Comparison of ENCODE assay signal across 19 cellular contexts in the genomic region with DNA sequence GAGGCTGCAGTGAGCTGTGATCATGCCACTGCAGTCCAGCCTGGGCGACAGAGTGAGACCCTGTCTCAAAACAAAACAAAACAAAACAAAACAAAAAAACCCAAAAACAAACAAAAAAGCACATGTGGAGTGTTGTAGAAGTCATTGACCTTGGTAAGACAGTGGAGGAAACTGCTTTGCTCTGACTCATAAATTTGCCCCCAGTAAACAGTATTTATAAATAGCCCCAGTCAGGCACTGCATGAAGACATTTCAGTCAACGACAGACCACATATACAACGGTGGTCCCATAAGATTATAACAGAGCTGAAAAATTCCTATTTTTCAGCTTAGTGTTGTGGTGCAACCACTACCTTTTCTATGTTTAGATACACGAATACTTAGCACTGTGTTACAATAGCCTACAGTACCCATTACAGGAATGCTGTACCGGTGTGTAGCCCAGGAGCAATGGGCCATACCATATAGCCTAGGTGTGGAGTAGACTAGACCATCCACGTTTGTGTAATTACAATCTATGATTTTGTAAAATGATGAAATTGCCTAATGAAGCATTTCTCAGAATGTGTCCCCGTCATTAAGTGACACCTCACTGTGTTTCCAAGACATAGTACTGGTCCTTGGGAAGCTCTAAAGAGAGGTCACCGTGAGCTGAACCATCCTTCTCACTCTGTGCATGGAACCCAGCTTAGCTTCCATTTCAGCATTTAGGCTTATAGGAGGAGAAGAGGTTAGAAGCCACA. TPM values are rescaled to one million over a fixed set of nuclear protein-coding genes. Genes with fewer than 3 reads are reported as not detected.
A peak's percentile ranks its signal among the peaks of the same experiment; 100 is the strongest.
DNase-seq lines count a peak whose midpoint lies in the region; ATAC-seq, FAIRE-seq and TF ChIP-seq lines count a peak whose summit lies in the region.
"Had no signal": no experiment of that assay in that cellular context is flagged by ENCODE, and none has a peak within 500 bp of the region (broad histone marks: within the 10 kb centered on the region; RNA-seq: fewer than 3 reads in every experiment).

No MANE protein-coding gene starts in this region.

- no peaks in the 10 kb centered on the region for H3K36me3 ChIP-seq in HepG2 (replicated peaks in 1 of 2; ENCODE audit: control insufficient read depth in 1 of 2, insufficient read depth in 2 of 2, low read length in 2 of 2)
- no peaks in the 10 kb centered on the region for H3K36me3 ChIP-seq in right lobe of liver
- peaks cover 30% of the 10 kb centered on the region for H3K36me3 ChIP-seq in OCI-LY1 (ENCODE audit: insufficient read depth, low read length)
- H3K36me3 ChIP-seq in thoracic aorta, result no peaks in the 10 kb centered on the region
- H3K36me3 ChIP-seq: BE2C, HAP-1 had no signal

- no peak overlapping the region for H3K4me2 ChIP-seq in HepG2 (ENCODE audit: low read depth, low read length)
- H3K4me2 ChIP-seq in OCI-LY1 (ENCODE audit: low read length), result peak overlapping the region; percentile 88

- H3K9ac ChIP-seq in HepG2 (ENCODE audit: insufficient read depth, low read depth, low read length) (no peak overlapping the region), OCI-LY1 (ENCODE audit: low read length) (peak overlapping the region; percentile 92)

- TF ChIP-seq RAD21 in HepG2 (CRISPR knock-in tag; IDR thresholded peaks at IDR 0.05), result no peak

- no peak for TF ChIP-seq EP300 in HepG2 (IDR thresholded peaks at IDR 0.05; ENCODE audit: low read depth in 2 of 2, low read length in 2 of 2)
- TF ChIP-seq EP300 in HepG2 (CRISPR knock-in tag; IDR thresholded peaks at IDR 0.05; ENCODE audit: borderline replicate concordance), result no peak

- H2AFZ ChIP-seq in HepG2 (ENCODE audit: low read length) (no peak overlapping the region), OCI-LY1 (ENCODE audit: low read length) (no peak overlapping the region)

- H3K27ac ChIP-seq in HepG2 (ENCODE audit: extremely low read length, insufficient read depth, low read length) (no peak overlapping the region), right lobe of liver (peak overlapping the region in 1 of 3 donors; percentile 28), OCI-LY1 (ENCODE audit: low read depth, low read length, poor library complexity, severe bottlenecking) (peak overlapping the region; percentile 75), thoracic aorta (no peak overlapping the region)
- H3K27ac ChIP-seq: foreskin keratinocyte had no signal

- H4K20me1 ChIP-seq in HepG2 (ENCODE audit: insufficient read depth, low read length), result no peaks in the 10 kb centered on the region
- H4K20me1 ChIP-seq in OCI-LY1 (ENCODE audit: insufficient read depth, low read length), result no peaks in the 10 kb centered on the region

- H3K9me2 ChIP-seq in OCI-LY1 (ENCODE audit: low read depth, low read length), result no peaks in the 10 kb centered on the region

- no peaks in the 10 kb centered on the region for H3K9me3 ChIP-seq in HepG2 (ENCODE audit: low read length)
- H3K9me3 ChIP-seq in right lobe of liver, result no peaks in the 10 kb centered on the region
- H3K9me3 ChIP-seq in OCI-LY1 (ENCODE audit: low read length), result no peaks in the 10 kb centered on the region
- H3K9me3 ChIP-seq in thoracic aorta, result no peaks in the 10 kb centered on the region
- H3K9me3 ChIP-seq: BE2C, HAP-1 had no signal

- CTCF ChIA-PET in HepG2 (lab: Yijun Ruan, JAX; ENCODE audit: low intra/inter-chr PET ratio, low total read pairs), result no interaction called here

- H3K27me3 ChIP-seq in HepG2 (ENCODE audit: control insufficient read depth in 1 of 2, insufficient read depth in 2 of 2, low read length in 2 of 2), result no peaks in the 10 kb centered on the region
- no peaks in the 10 kb centered on the region for H3K27me3 ChIP-seq in right lobe of liver
- no peaks in the 10 kb centered on the region for H3K27me3 ChIP-seq in OCI-LY1 (ENCODE audit: insufficient read depth, low read length)
- H3K27me3 ChIP-seq in thoracic aorta (replicated peaks; ENCODE audit: insufficient read depth), result no peaks in the 10 kb centered on the region
- H3K27me3 ChIP-seq: BE2C, foreskin keratinocyte had no signal

- H3K79me2 ChIP-seq in HepG2 (ENCODE audit: insufficient read depth, low read length) (no peaks in the 10 kb centered on the region), OCI-LY1 (ENCODE audit: insufficient read depth, low read length) (peaks cover 6% of the 10 kb centered on the region)

- DNase-seq in HepG2 (ENCODE audit: low spot score) (no peak), right lobe of liver (no peak), dermis blood vessel endothelial cell (peak; percentile 58), thoracic aorta (ENCODE audit: low spot score) (no peak), NCI-H187 (lab: John Stamatoyannopoulos, UW) (no peak), HUDEP-2 (lab: John Stamatoyannopoulos, UW; ENCODE audit: unreplicated experiment in 76 of 76) (no peak)
- DNase-seq in central memory CD4-positive, alpha-beta T cell, result no peak
- DNase-seq: anterior cingulate cortex; BE2C; effector CD4-positive, alpha-beta T cell; foreskin keratinocyte; NCI-H1436; stimulated activated naive CD8-positive, alpha-beta T cell treated with anti-CD3 and anti-CD28 coated beads, Interleukin-15, Interleukin-2, amounts not matched to agents 100 U/mL and 50 U/mL, for 24 hours; T1000 had no signal

- 31% methylated on average over 8 of the region's 8 CpGs for WGBS in HepG2 (ENCODE audit: low lambda C conversion rate)
- 55% methylated on average over 7 of the region's 8 CpGs for WGBS in right lobe of liver (ENCODE audit: insufficient coverage, low coverage, low lambda C conversion rate, missing lambda C conversion rate)

- POLR2A ChIA-PET in HepG2 (lab: Yijun Ruan, JAX), result interaction anchor here (0.6 kb wide), 1 partner anchor 140 kb away, joined by 4 read pairs; no protein-coding TSS in a partner anchor

- no peak for TF ChIP-seq POLR2A in HepG2 (IDR thresholded peaks at IDR 0.05; ENCODE audit: insufficient read depth in 1 of 2, low read depth in 2 of 2, low read length in 2 of 2)
- TF ChIP-seq POLR2A in right lobe of liver (IDR thresholded peaks at IDR 0.05), result no peak

- H3K4me1 ChIP-seq in HepG2 (ENCODE audit: insufficient read depth, low read length) (peaks cover 57% of the 10 kb centered on the region), right lobe of liver (peaks cover 0 to 15% (median 3%) of the 10 kb centered on the region in 4 donors), OCI-LY1 (ENCODE audit: insufficient read depth, low read length, severe bottlenecking) (peaks cover 34% of the 10 kb centered on the region), thoracic aorta (ENCODE audit: control insufficient read depth in 1 of 2, low read depth in 2 of 2) (no peaks in the 10 kb centered on the region)
- H3K4me1 ChIP-seq: BE2C, foreskin keratinocyte had no signal

- no peaks in the 10 kb centered on the region for H3F3A ChIP-seq in OCI-LY1 (ENCODE audit: insufficient read depth, low read length)

- ATAC-seq in HepG2 (no peak), right lobe of liver (no peak), thoracic aorta (ENCODE audit: insufficient number of reproducible peaks, low FRiP score, low read depth) (no peak)

- TF ChIP-seq CTCF in HepG2 (CRISPR knock-in tag; IDR thresholded peaks at IDR 0.05), result no peak
- TF ChIP-seq CTCF in right lobe of liver (IDR thresholded peaks at IDR 0.05), result no peak
- TF ChIP-seq CTCF in OCI-LY1 (IDR thresholded peaks at IDR 0.05; ENCODE audit: low read length), result no peak
- TF ChIP-seq CTCF in thoracic aorta (IDR thresholded peaks at IDR 0.05), result no peak

- BruUV-seq in HepG2 (replicated peaks; lab: Mats Ljungman, UMichigan), result no TSS peak

- intact Hi-C loops in HepG2 (cut with micrococcal nuclease; ENCODE audit: unreplicated experiment), result no loop called here
- intact Hi-C loops in right lobe of liver (cut with DNase I), result no loop called here

- H3K4me3 ChIP-seq in HepG2 (replicated peaks in 1 of 3; ENCODE audit: insufficient read depth in 1 of 3, low read depth in 2 of 3, low read length in 3 of 3) (no peak overlapping the region), right lobe of liver (peak overlapping the region in 1 of 3 donors; percentile 33), OCI-LY1 (ENCODE audit: low read depth, low read length, poor library complexity, severe bottlenecking) (peak overlapping the region; percentile 88), thoracic aorta (peak overlapping the region; percentile 49)

- no peak for FAIRE-seq in HepG2 (lab: Jason Lieb, UNC)
- FAIRE-seq: HTR-8/SVneo had no signal

- in situ Hi-C loops in HepG2 (cut with HindIII; ENCODE audit: extremely low pct_ligation_motif_present, low pct_unique_long_range_greater_than_20kb), result no loop called here

RNA-seq across cellular contexts. Expression of gene ARL11, which starts 1.1 kb away (rescaled TPM):
- total RNA-seq in HepG2 (2016; rRNA removed; fragmentation: Illumina TruSeq; extraction: Trizol) (0.04 TPM in 1 of 2 replicates, not detected in the other), right lobe of liver (under 1 TPM; 0.18 to 0.53 (median 0.39) TPM), dermis blood vessel endothelial cell (0.09 and 0.51 TPM in 2 replicates), thoracic aorta (1 to 10 TPM; 1.1 to 1.6 TPM)
- total RNA-seq in HepG2 (2016; cell fraction: cytosol; rRNA removed; fragmentation: Illumina TruSeq; extraction: Trizol; ENCODE audit: low read depth), result not detected in 2 replicates
- 0.06 and 0.07 TPM in 2 replicates for total RNA-seq in HepG2 (2016; cell fraction: insoluble cytoplasmic fraction; rRNA removed; fragmentation: Illumina TruSeq; extraction: Trizol)
- total RNA-seq in HepG2 (2016; cell fraction: membrane; rRNA removed; fragmentation: Illumina TruSeq; extraction: Trizol), result 0.15 TPM in 1 of 2 replicates, not detected in the other
- 0.12 TPM in 1 of 2 replicates, not detected in the other for total RNA-seq in HepG2 (2016; cell fraction: nucleus; rRNA removed; fragmentation: Illumina TruSeq; extraction: Trizol)
- 0.17 and 0.22 TPM in 2 replicates for polyA plus RNA-seq in HepG2 (2011; rRNA removed)
- 0.11 and 0.18 TPM in 2 replicates for polyA plus RNA-seq in HepG2 (2011; cell fraction: cytosol; rRNA removed)
- polyA plus RNA-seq in HepG2 (2011; cell fraction: nucleus; rRNA removed), result 0.05 and 0.09 TPM in 2 replicates
- polyA plus RNA-seq in HepG2 (2012), result 0.15 TPM in 2 replicates
- 0.03 TPM in 1 of 2 replicates, not detected in the other for polyA plus RNA-seq in HepG2 (2016; cell fraction: cytosol; fragmentation: Illumina TruSeq; extraction: Trizol; ENCODE audit: low read depth)
- 0.05 and 0.11 TPM in 2 replicates for polyA plus RNA-seq in HepG2 (2016; cell fraction: insoluble cytoplasmic fraction; fragmentation: Illumina TruSeq; extraction: Trizol; ENCODE audit: low read depth)
- polyA plus RNA-seq in HepG2 (2016; cell fraction: membrane; fragmentation: Illumina TruSeq; extraction: Trizol; ENCODE audit: low read depth), result 0.06 TPM in 1 of 2 replicates, not detected in the other
- polyA plus RNA-seq in HepG2 (2016; cell fraction: nucleus; fragmentation: Illumina TruSeq; extraction: Trizol; ENCODE audit: insufficient read depth, low read depth), result 0.15 TPM in 1 of 2 replicates, not detected in the other
- 0.18 TPM in 1 of 2 replicates, not detected in the other for polyA minus RNA-seq in HepG2 (2011; rRNA and poly(A)+ RNA removed; ENCODE audit: low replicate concordance)
- not detected in 2 replicates for polyA minus RNA-seq in HepG2 (2011; cell fraction: cytosol; rRNA and poly(A)+ RNA removed)
- 0.25 and 0.26 TPM in 2 replicates for polyA minus RNA-seq in HepG2 (2011; cell fraction: nucleus; rRNA and poly(A)+ RNA removed)
- total RNA-seq: NCI-H460, RPMI7951 had no signal

RNA-seq across cellular contexts. Expression of gene RCBTB1, which starts 44.0 kb away (rescaled TPM):
- total RNA-seq in HepG2 (2016; rRNA removed; fragmentation: Illumina TruSeq; extraction: Trizol) (21.6 and 28.3 TPM in 2 replicates), right lobe of liver (1 to 10 TPM; 5.8 to 9.5 (median 7.3) TPM), dermis blood vessel endothelial cell (24.5 and 26.0 TPM in 2 replicates), thoracic aorta (10 to 100 TPM; 22.6 to 22.7 TPM)
- total RNA-seq in HepG2 (2016; cell fraction: cytosol; rRNA removed; fragmentation: Illumina TruSeq; extraction: Trizol; ENCODE audit: low read depth), result 3.2 and 3.7 TPM in 2 replicates
- 21.1 and 26.2 TPM in 2 replicates for total RNA-seq in HepG2 (2016; cell fraction: insoluble cytoplasmic fraction; rRNA removed; fragmentation: Illumina TruSeq; extraction: Trizol)
- 12.9 and 13.0 TPM in 2 replicates for total RNA-seq in HepG2 (2016; cell fraction: membrane; rRNA removed; fragmentation: Illumina TruSeq; extraction: Trizol)
- 21.1 and 23.4 TPM in 2 replicates for total RNA-seq in HepG2 (2016; cell fraction: nucleus; rRNA removed; fragmentation: Illumina TruSeq; extraction: Trizol)
- 11.0 and 13.4 TPM in 2 replicates for polyA plus RNA-seq in HepG2 (2011; rRNA removed)
- 6.5 and 8.7 TPM in 2 replicates for polyA plus RNA-seq in HepG2 (2011; cell fraction: cytosol; rRNA removed)
- 11.5 and 13.2 TPM in 2 replicates for polyA plus RNA-seq in HepG2 (2011; cell fraction: nucleus; rRNA removed)
- 12.5 and 13.4 TPM in 2 replicates for polyA plus RNA-seq in HepG2 (2012)
- 1.7 and 1.8 TPM in 2 replicates for polyA plus RNA-seq in HepG2 (2016; cell fraction: cytosol; fragmentation: Illumina TruSeq; extraction: Trizol; ENCODE audit: low read depth)
- polyA plus RNA-seq in HepG2 (2016; cell fraction: insoluble cytoplasmic fraction; fragmentation: Illumina TruSeq; extraction: Trizol; ENCODE audit: low read depth), result 24.7 and 26.7 TPM in 2 replicates
- polyA plus RNA-seq in HepG2 (2016; cell fraction: membrane; fragmentation: Illumina TruSeq; extraction: Trizol; ENCODE audit: low read depth), result 7.0 and 7.6 TPM in 2 replicates
- 36.4 and 40.4 TPM in 2 replicates for polyA plus RNA-seq in HepG2 (2016; cell fraction: nucleus; fragmentation: Illumina TruSeq; extraction: Trizol; ENCODE audit: insufficient read depth, low read depth)
- polyA minus RNA-seq in HepG2 (2011; rRNA and poly(A)+ RNA removed; ENCODE audit: low replicate concordance), result 5.9 and 18.2 TPM in 2 replicates
- 8.4 and 9.7 TPM in 2 replicates for polyA minus RNA-seq in HepG2 (2011; cell fraction: cytosol; rRNA and poly(A)+ RNA removed)
- 17.5 and 20.1 TPM in 2 replicates for polyA minus RNA-seq in HepG2 (2011; cell fraction: nucleus; rRNA and poly(A)+ RNA removed)

Comparison
In these comparisons a context has a peak if more than half of its experiments do, and no peak if none do; other contexts are left out.
1. H3K4me3 ChIP-seq: peak in OCI-LY1 (single experiment) and thoracic aorta (single experiment); none in HepG2 (0 of 3).